In genomic region chr5:74415695-74416102, GRCh38 we compare ENCODE assay signal across 13 cellular contexts.
A peak's percentile ranks its signal among the peaks of the same experiment; 100 is the strongest.
DNase-seq lines count a peak whose midpoint lies in the region; ATAC-seq and TF ChIP-seq lines count a peak whose summit lies in the region.
"Had no signal": no experiment of that assay in that cellular context is flagged by ENCODE, and none has a peak within 500 bp of the region (broad histone marks: within the 10 kb centered on the region; RNA-seq: fewer than 3 reads in every experiment).

No MANE protein-coding gene starts in this region.

- H3K79me2 ChIP-seq in PC-9 (ENCODE audit: low read depth) = no peaks in the 10 kb centered on the region

- DNase-seq in DMS53 (lab: John Stamatoyannopoulos, UW) (peak; percentile 89), NCI-H524 (lab: John Stamatoyannopoulos, UW) (peak; percentile 43 to 78), choroid plexus epithelial cell (ENCODE audit: low read depth) (peak; percentile 41), mucosa of descending colon (peak in 2 of 3 donors; percentile 31 to 40), PC-9 (no peak)
- DNase-seq in stimulated activated CD4-positive, alpha-beta T cell treated with anti-CD3 and anti-CD28 coated beads, Interleukin-2, amount 100 ng/mL, for 48 hours = no peak
- DNase-seq: activated naive CD8-positive, alpha-beta T cell treated with anti-CD3 and anti-CD28 coated beads, Interleukin-2, amount 10 ng/mL, durations not matched to agents 7 days and 5 days; gastrocnemius medialis; left cardiac atrium; stimulated activated naive CD4-positive, alpha-beta T cell had no signal

- no peak overlapping the region for H2AFZ ChIP-seq in PC-9

- no peaks in the 10 kb centered on the region for H3K36me3 ChIP-seq in mucosa of descending colon (ENCODE audit: low read depth)
- no peaks in the 10 kb centered on the region for H3K36me3 ChIP-seq in PC-9 (ENCODE audit: low read depth)
- H3K36me3 ChIP-seq: BLaER1 treated with 17β-estradiol and CSF1 and Interleukin-3, amounts not matched to agents 10 nM and 100 nM; gastrocnemius medialis had no signal

- no peaks in the 10 kb centered on the region for H3K9me2 ChIP-seq in PC-9 (ENCODE audit: insufficient read depth)

- no peaks in the 10 kb centered on the region for H4K20me1 ChIP-seq in PC-9 (ENCODE audit: insufficient read depth)
- H4K20me1 ChIP-seq: BLaER1 treated with 17β-estradiol and CSF1 and Interleukin-3, amounts not matched to agents 10 nM and 100 nM had no signal

- no peaks in the 10 kb centered on the region for H3K27me3 ChIP-seq in PC-9 (ENCODE audit: insufficient read depth, low read depth)
- H3K27me3 ChIP-seq: BLaER1 treated with 17β-estradiol and CSF1 and Interleukin-3, amounts not matched to agents 10 nM and 100 nM; gastrocnemius medialis had no signal

- H3F3A ChIP-seq in PC-9 (ENCODE audit: insufficient read depth, low read depth) = no peaks in the 10 kb centered on the region

- H3K4me3 ChIP-seq in choroid plexus epithelial cell (ENCODE audit: low read depth, low read length) = no peak overlapping the region
- no peak overlapping the region for H3K4me3 ChIP-seq in mucosa of descending colon
- H3K4me3 ChIP-seq in PC-9 = no peak overlapping the region
- H3K4me3 ChIP-seq: BLaER1 treated with 17β-estradiol and CSF1 and Interleukin-3, amounts not matched to agents 10 nM and 100 nM; gastrocnemius medialis had no signal

- BruUV-seq in PC-9 (replicated peaks; lab: Mats Ljungman, UMichigan) = no TSS peak

- CTCF ChIA-PET in PC-9 (lab: Charles Lee) = no interaction called here

- POLR2A ChIA-PET in PC-9 (lab: Charles Lee; ENCODE audit: unreplicated experiment) = interaction anchor here (0.6 kb wide), 1 partner anchor 108 kb away, joined by 3 read pairs; no protein-coding TSS in a partner anchor

- TF ChIP-seq CTCF in choroid plexus epithelial cell (conservative IDR thresholded peaks at IDR 0.05; ENCODE audit: low read depth, low read length) (no peak), mucosa of descending colon (IDR thresholded peaks at IDR 0.05) (no peak), PC-9 (conservative IDR thresholded peaks at IDR 0.05) (no peak)

- H3K4me2 ChIP-seq in PC-9 = no peak overlapping the region

- H3K4me1 ChIP-seq in mucosa of descending colon (ENCODE audit: low read depth) = peaks cover 10% of the 10 kb centered on the region
- no peaks in the 10 kb centered on the region for H3K4me1 ChIP-seq in PC-9 (replicated peaks; ENCODE audit: insufficient read depth)

- H3K9me3 ChIP-seq in mucosa of descending colon (no peaks in the 10 kb centered on the region), PC-9 (ENCODE audit: insufficient read depth, low read depth) (no peaks in the 10 kb centered on the region)
- H3K9me3 ChIP-seq: BLaER1 treated with 17β-estradiol and CSF1 and Interleukin-3, amounts not matched to agents 10 nM and 100 nM; gastrocnemius medialis had no signal

- intact Hi-C loops in mucosa of descending colon (cut with DNase I, micrococcal nuclease) = no loop called here
- intact Hi-C loops in PC-9 (cut with micrococcal nuclease; ENCODE audit: unreplicated experiment) = no loop called here

- peak; percentile 54 for ATAC-seq in mucosa of descending colon
- ATAC-seq in HG03039 (IDR thresholded peaks at IDR 0.05; ENCODE audit: unreplicated experiment) = no peak
- ATAC-seq in GM21717 (IDR thresholded peaks at IDR 0.05; ENCODE audit: unreplicated experiment) = no peak
- ATAC-seq: gastrocnemius medialis had no signal

- H3K27ac ChIP-seq in PC-9 = no peak overlapping the region
- H3K27ac ChIP-seq: BLaER1 treated with 17β-estradiol and CSF1 and Interleukin-3, amounts not matched to agents 10 nM and 100 nM; gastrocnemius medialis had no signal

Comparison
In these comparisons a context has a peak if more than half of its experiments do, and no peak if none do; other contexts are left out.
1. DNase-seq: peak in DMS53 (single experiment), NCI-H524 (2 of 2), choroid plexus epithelial cell (single experiment) and mucosa of descending colon (2 of 3); none in PC-9 (0 of 2) and stimulated activated CD4-positive, alpha-beta T cell treated with anti-CD3 and anti-CD28 coated beads, Interleukin-2, amount 100 ng/mL, for 48 hours (0 of 2).